9 cellular contexts compared by ENCODE assay signal in genomic region chr13:99151516-99151915, GRCh38. TPM values are rescaled to one million over a fixed set of nuclear protein-coding genes. Genes with fewer than 3 reads are reported as not detected.
A peak's percentile ranks its signal among the peaks of the same experiment; 100 is the strongest.
DNase-seq lines count a peak whose midpoint lies in the region; ATAC-seq and TF ChIP-seq lines count a peak whose summit lies in the region.
"Had no signal": no experiment of that assay in that cellular context is flagged by ENCODE, and none has a peak within 500 bp of the region (broad histone marks: within the 10 kb centered on the region; RNA-seq: fewer than 3 reads in every experiment).

No MANE protein-coding gene starts in this region.

- peak; percentile 11 for DNase-seq in stimulated activated CD4-positive, alpha-beta T cell treated with anti-CD3 and anti-CD28 coated beads, Interleukin-1b, Interleukin-23, amount 100 ng/mL, for 48 hours
- no peak for DNase-seq in stimulated activated CD4-positive, alpha-beta T cell treated with anti-CD3 and anti-CD28 coated beads, Interleukin-4, amount 100 ng/mL, for 4 hours
- DNase-seq in activated naive CD8-positive, alpha-beta T cell treated with anti-CD3 and anti-CD28 coated beads, Interleukin-2, amount 50 U/mL, for 24 hours: peak; percentile 14
- DNase-seq in stromal cell of bone marrow (ENCODE audit: low read depth): peak; percentile 48
- no peak for DNase-seq in testis
- no peak for DNase-seq in activated T-helper 1 cell treated with anti-CD3 and anti-CD28 coated beads, Interleukin-12 subunit alpha, Interleukin-12 subunit beta, Interleukin-2, Interleukin-4 antibody, amounts not matched to agents 30 ng/mL and 10 ng/mL and 1 ng/mL, durations not matched to agents 14 hours and 24 hours and 36 hours (ENCODE audit: low spot score)
- DNase-seq in activated CD4-positive, alpha-beta T cell treated with anti-CD3 and anti-CD28 coated beads, Interleukin-2, amount 50 U/mL, for 1 hour: no peak

- H3K36me3 Mint-ChIP-seq in activated naive CD8-positive, alpha-beta T cell treated with anti-CD3 and anti-CD28 coated beads, Interleukin-2, amount 50 U/mL, for 24 hours (ENCODE audit: low read depth): no peaks in the 10 kb centered on the region
- no peaks in the 10 kb centered on the region for H3K36me3 Mint-ChIP-seq in activated T-helper 1 cell treated with anti-CD3 and anti-CD28 coated beads, Interleukin-12 subunit alpha, Interleukin-12 subunit beta, Interleukin-2, Interleukin-4 antibody, amounts not matched to agents 30 ng/mL and 10 ng/mL and 1 ng/mL, durations not matched to agents 14 hours and 24 hours and 36 hours (ENCODE audit: low read depth)

- TF ChIP-seq CTCF in testis (IDR thresholded peaks at IDR 0.05): no peak

- no peak overlapping the region for H3K27ac ChIP-seq in testis
- H3K27ac ChIP-seq: neutrophil had no signal

- WGBS in testis, 2 donors: 82 to 85% methylated on average over 4 of the region's 4 CpGs

- no peaks in the 10 kb centered on the region for H3K27me3 ChIP-seq in testis

- no peak overlapping the region for H3K4me3 ChIP-seq in testis

- H3K9me3 Mint-ChIP-seq in activated naive CD8-positive, alpha-beta T cell treated with anti-CD3 and anti-CD28 coated beads, Interleukin-2, amount 50 U/mL, for 24 hours: no peaks in the 10 kb centered on the region
- no peaks in the 10 kb centered on the region for H3K9me3 Mint-ChIP-seq in activated T-helper 1 cell treated with anti-CD3 and anti-CD28 coated beads, Interleukin-12 subunit alpha, Interleukin-12 subunit beta, Interleukin-2, Interleukin-4 antibody, amounts not matched to agents 30 ng/mL and 10 ng/mL and 1 ng/mL, durations not matched to agents 14 hours and 24 hours and 36 hours

- no peak overlapping the region for H3K4me3 Mint-ChIP-seq in activated naive CD8-positive, alpha-beta T cell treated with anti-CD3 and anti-CD28 coated beads, Interleukin-2, amount 50 U/mL, for 24 hours
- H3K4me3 Mint-ChIP-seq in activated T-helper 1 cell treated with anti-CD3 and anti-CD28 coated beads, Interleukin-12 subunit alpha, Interleukin-12 subunit beta, Interleukin-2, Interleukin-4 antibody, amounts not matched to agents 30 ng/mL and 10 ng/mL and 1 ng/mL, durations not matched to agents 14 hours and 24 hours and 36 hours: no peak overlapping the region

- intact Hi-C loops in testis (cut with DNase I; ENCODE audit: low total_unique reads): no loop called here
- intact Hi-C loops in activated T-helper 1 cell treated with anti-CD3 and anti-CD28 coated beads, Interleukin-12 subunit alpha, Interleukin-12 subunit beta, Interleukin-2, Interleukin-4 antibody, amounts not matched to agents 30 ng/mL and 10 ng/mL and 1 ng/mL, durations not matched to agents 14 hours and 24 hours and 36 hours (cut with micrococcal nuclease): no loop called here

- peaks cover 12% of the 10 kb centered on the region for H3K4me1 Mint-ChIP-seq in activated naive CD8-positive, alpha-beta T cell treated with anti-CD3 and anti-CD28 coated beads, Interleukin-2, amount 50 U/mL, for 24 hours
- H3K4me1 Mint-ChIP-seq in activated T-helper 1 cell treated with anti-CD3 and anti-CD28 coated beads, Interleukin-12 subunit alpha, Interleukin-12 subunit beta, Interleukin-2, Interleukin-4 antibody, amounts not matched to agents 30 ng/mL and 10 ng/mL and 1 ng/mL, durations not matched to agents 14 hours and 24 hours and 36 hours (ENCODE audit: low read depth): peaks cover 12% of the 10 kb centered on the region

- H3K27ac Mint-ChIP-seq in activated naive CD8-positive, alpha-beta T cell treated with anti-CD3 and anti-CD28 coated beads, Interleukin-2, amount 50 U/mL, for 24 hours: no peak overlapping the region
- no peak overlapping the region for H3K27ac Mint-ChIP-seq in activated T-helper 1 cell treated with anti-CD3 and anti-CD28 coated beads, Interleukin-12 subunit alpha, Interleukin-12 subunit beta, Interleukin-2, Interleukin-4 antibody, amounts not matched to agents 30 ng/mL and 10 ng/mL and 1 ng/mL, durations not matched to agents 14 hours and 24 hours and 36 hours

- no peaks in the 10 kb centered on the region for H3K36me3 ChIP-seq in testis (ENCODE audit: low read depth, missing control alignments)
- H3K36me3 ChIP-seq: neutrophil had no signal

- peak; percentile 90 for ATAC-seq in HG03175 (IDR thresholded peaks at IDR 0.05; ENCODE audit: unreplicated experiment)
- ATAC-seq in activated naive CD8-positive, alpha-beta T cell treated with anti-CD3 and anti-CD28 coated beads, Interleukin-2, amount 50 U/mL, for 24 hours: peak; percentile 80

- no peak for TF ChIP-seq POLR2A in testis (IDR thresholded peaks at IDR 0.05)

- no peaks in the 10 kb centered on the region for H3K27me3 Mint-ChIP-seq in activated naive CD8-positive, alpha-beta T cell treated with anti-CD3 and anti-CD28 coated beads, Interleukin-2, amount 50 U/mL, for 24 hours
- H3K27me3 Mint-ChIP-seq in activated T-helper 1 cell treated with anti-CD3 and anti-CD28 coated beads, Interleukin-12 subunit alpha, Interleukin-12 subunit beta, Interleukin-2, Interleukin-4 antibody, amounts not matched to agents 30 ng/mL and 10 ng/mL and 1 ng/mL, durations not matched to agents 14 hours and 24 hours and 36 hours (ENCODE audit: insufficient read depth): peaks cover 8% of the 10 kb centered on the region

- H3K9me3 ChIP-seq in testis: no peaks in the 10 kb centered on the region
- H3K9me3 ChIP-seq: neutrophil had no signal

- H3K4me1 ChIP-seq in testis: no peaks in the 10 kb centered on the region

RNA-seq across cellular contexts. Expression of gene UBAC2, which starts 49.1 kb away (rescaled TPM):
- total RNA-seq in testis: 10 to 100 TPM; 85.5 to 93.0 TPM
- 147 TPM for polyA plus RNA-seq in testis (ENCODE audit: insufficient read depth, low read depth, low replicate concordance)
- 52.1 and 56.3 TPM in 2 replicates for total RNA-seq in activated T-helper 1 cell treated with anti-CD3 and anti-CD28 coated beads, Interleukin-12 subunit alpha, Interleukin-12 subunit beta, Interleukin-2, Interleukin-4 antibody, amounts not matched to agents 30 ng/mL and 10 ng/mL and 1 ng/mL, durations not matched to agents 14 hours and 24 hours and 36 hours

Comparison
In these comparisons a context has a peak if more than half of its experiments do, and no peak if none do; other contexts are left out.
1. DNase-seq: peak in stimulated activated CD4-positive, alpha-beta T cell treated with anti-CD3 and anti-CD28 coated beads, Interleukin-1b, Interleukin-23, amount 100 ng/mL, for 48 hours (single experiment), activated naive CD8-positive, alpha-beta T cell treated with anti-CD3 and anti-CD28 coated beads, Interleukin-2, amount 50 U/mL, for 24 hours (single experiment) and stromal cell of bone marrow (single experiment); none in stimulated activated CD4-positive, alpha-beta T cell treated with anti-CD3 and anti-CD28 coated beads, Interleukin-4, amount 100 ng/mL, for 4 hours (0 of 2), testis (single experiment), activated T-helper 1 cell treated with anti-CD3 and anti-CD28 coated beads, Interleukin-12 subunit alpha, Interleukin-12 subunit beta, Interleukin-2, Interleukin-4 antibody, amounts not matched to agents 30 ng/mL and 10 ng/mL and 1 ng/mL, durations not matched to agents 14 hours and 24 hours and 36 hours (single experiment) and activated CD4-positive, alpha-beta T cell treated with anti-CD3 and anti-CD28 coated beads, Interleukin-2, amount 50 U/mL, for 1 hour (single experiment).